In genomic region chr2:181123798-181124217, GRCh38 we compare ENCODE assay signal across 8 cellular contexts.
DNase-seq lines count a peak whose midpoint lies in the region; ATAC-seq and TF ChIP-seq lines count a peak whose summit lies in the region.

No MANE protein-coding gene starts in this region.

- peaks cover 63 to 81% (median 73%) of the 10 kb centered on the region in 3 donors for H3K4me1 Mint-ChIP-seq in T-cell
- H3K4me1 Mint-ChIP-seq in effector memory CD8-positive, alpha-beta T cell (ENCODE audit: low read depth in 2 of 2): peaks cover 26 to 62% of the 10 kb centered on the region in 2 donors

- peak overlapping the region; percentile 96 to 100 for H3K27ac Mint-ChIP-seq in T-cell
- H3K27ac Mint-ChIP-seq in effector memory CD8-positive, alpha-beta T cell: peak overlapping the region; percentile 93 to 94

- H3K27me3 ChIP-seq in right atrium auricular region (no peaks in the 10 kb centered on the region), adrenal gland (no peaks in the 10 kb centered on the region)

- TF ChIP-seq CTCF in right atrium auricular region (IDR thresholded peaks at IDR 0.05) (no peak), adrenal gland (IDR thresholded peaks at IDR 0.05) (no peak)

- H3K4me3 Mint-ChIP-seq in T-cell: peak overlapping the region; percentile 65 to 72 (median 70)
- H3K4me3 Mint-ChIP-seq in effector memory CD8-positive, alpha-beta T cell: peak overlapping the region; percentile 55 to 78

- DNase-seq in left cardiac atrium: no peak
- no peak for DNase-seq in right atrium auricular region (ENCODE audit: low spot score)
- peak in 33 of 34 experiments; percentile 24 to 81 (median 60) for DNase-seq in T-cell
- DNase-seq in effector memory CD8-positive, alpha-beta T cell: peak; percentile 59 to 68 (median 61)
- DNase-seq in head of caudate nucleus: no peak
- DNase-seq in adrenal gland: no peak
- DNase-seq in NCI-H526 (lab: John Stamatoyannopoulos, UW): no peak

- TF ChIP-seq POLR2A in adrenal gland (IDR thresholded peaks at IDR 0.05): no peak

- no peak overlapping the region for H3K27ac ChIP-seq in right atrium auricular region
- no peak overlapping the region for H3K27ac ChIP-seq in adrenal gland

- CTCF ChIA-PET in T-cell (lab: Charles Lee): interaction anchor here in 1 of 2 donors (0.6 to 1.8 kb wide), 3 partner anchors 19 to 143 kb away, joined by 6 to 11 read pairs (median 8); no protein-coding TSS in a partner anchor

- WGBS in adrenal gland, 4 donors: 73 to 85% (median 81%) methylated on average over 2 of the region's 2 CpGs

- POLR2A ChIA-PET in T-cell (lab: Charles Lee): interaction anchor here (0.5 to 1.0 kb wide), 6 partner anchors 18 to 334 kb away, joined by 3 to 8 read pairs (median 3); no protein-coding TSS in a partner anchor

- H3K4me3 ChIP-seq in right atrium auricular region: no peak overlapping the region
- no peak overlapping the region for H3K4me3 ChIP-seq in adrenal gland

- H3K36me3 Mint-ChIP-seq in T-cell: peaks cover 11% of the 10 kb centered on the region
- peaks cover 17% of the 10 kb centered on the region for H3K36me3 Mint-ChIP-seq in effector memory CD8-positive, alpha-beta T cell (ENCODE audit: insufficient read depth)

- H3K36me3 ChIP-seq in right atrium auricular region (no peaks in the 10 kb centered on the region), adrenal gland (replicated peaks in 1 of 2) (no peaks in the 10 kb centered on the region)

- H3K9me3 Mint-ChIP-seq in T-cell: peaks cover 0 to 8% (median 7%) of the 10 kb centered on the region in 3 donors
- H3K9me3 Mint-ChIP-seq in effector memory CD8-positive, alpha-beta T cell: peaks cover 0 to 4% of the 10 kb centered on the region in 2 donors

- ATAC-seq in left cardiac atrium (peak; percentile 15 to 59), HG03064 (IDR thresholded peaks at IDR 0.05; ENCODE audit: low read depth, unreplicated experiment) (peak; percentile 88), T-cell (replicated peaks in 1 of 4) (peak; percentile 94 to 98 (median 96))
- peak; percentile 96 for ATAC-seq in effector memory CD8-positive, alpha-beta T cell (replicated peaks)

- no peaks in the 10 kb centered on the region for H3K27me3 Mint-ChIP-seq in T-cell
- H3K27me3 Mint-ChIP-seq in effector memory CD8-positive, alpha-beta T cell: no peaks in the 10 kb centered on the region

- H3K4me1 ChIP-seq in right atrium auricular region (no peaks in the 10 kb centered on the region), adrenal gland (replicated peaks in 1 of 2) (no peaks in the 10 kb centered on the region)

- intact Hi-C loops in left cardiac atrium (cut with DNase I) (no loop called here), head of caudate nucleus (cut with DNase I) (no loop called here), adrenal gland (cut with DNase I) (no loop called here)

- H3K9me3 ChIP-seq in right atrium auricular region (no peaks in the 10 kb centered on the region), adrenal gland (replicated peaks in 1 of 3) (no peaks in the 10 kb centered on the region)

Comparison
In these comparisons a context has a peak if more than half of its experiments do, and no peak if none do; other contexts are left out.
1. ATAC-seq: peak in every context shown above with its lines; median percentile 96 in T-cell; 96 in effector memory CD8-positive, alpha-beta T cell; 88 in HG03064; 37 in left cardiac atrium.
2. DNase-seq: peak in T-cell (33 of 34) and effector memory CD8-positive, alpha-beta T cell (3 of 3); none in left cardiac atrium (single experiment), right atrium auricular region (single experiment), head of caudate nucleus (0 of 42), adrenal gland (0 of 7) and NCI-H526 (0 of 2).